Comparison of ENCODE assay signal across 1 cellular context in genomic region chr17:57862990-57863667, GRCh38.
TF ChIP-seq lines count a peak whose summit lies in the region.

No MANE protein-coding gene starts in this region.

TF ChIP-seq in GM23338, 12 proteins besides CTCF, POLR2A, EP300 and RAD21 (continued from another document):
- TF ChIP-seq REST (IDR thresholded peaks at IDR 0.05; ENCODE audit: unreplicated experiment) (no peak), ETS1 (IDR thresholded peaks at IDR 0.05) (no peak), ZNF331 (CRISPR knock-in tag; IDR thresholded peaks at IDR 0.05; ENCODE audit: low read depth) (no peak), ZNF462 (CRISPR knock-in tag; IDR thresholded peaks at IDR 0.05) (no peak), STAT1 (IDR thresholded peaks at IDR 0.05; ENCODE audit: unreplicated experiment) (no peak), ZNF114 (CRISPR knock-in tag; IDR thresholded peaks at IDR 0.05) (no peak), JUNB (IDR thresholded peaks at IDR 0.05; ENCODE audit: unreplicated experiment) (no peak)
TF ChIP-seq in GM23338: peak in this region for 0.
